2 cellular contexts compared by ENCODE assay signal in the genomic region with DNA sequence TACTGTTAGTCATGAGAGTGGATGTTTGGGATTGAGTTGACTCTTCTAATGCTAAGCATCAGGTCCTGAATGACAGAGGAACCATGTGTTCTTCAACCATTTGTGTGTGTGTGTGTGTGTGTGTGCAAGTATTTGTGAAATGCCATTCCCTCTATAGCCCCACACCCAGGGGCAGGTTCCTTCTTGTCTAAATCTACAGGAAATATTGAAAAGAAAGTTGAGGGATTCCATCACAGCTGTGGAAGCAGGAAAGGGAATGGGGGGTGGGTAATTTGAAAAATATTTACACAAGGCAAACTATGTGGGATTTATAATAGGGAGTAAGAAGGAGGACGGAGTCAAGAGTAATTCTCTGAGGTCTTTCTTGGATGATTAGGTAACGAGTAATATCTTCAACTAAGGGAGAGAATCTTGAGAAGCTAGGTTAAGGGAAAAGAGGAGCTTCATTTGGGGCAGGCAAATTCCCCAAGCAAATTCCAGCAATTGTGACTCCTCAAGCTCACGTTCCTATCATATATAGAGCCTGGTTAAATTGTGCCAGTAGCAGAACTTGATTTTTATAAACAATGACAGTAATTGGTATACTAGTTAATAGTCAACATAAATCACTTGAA.
TF ChIP-seq lines count a peak whose summit lies in the region.

No MANE protein-coding gene starts in this region.

TF ChIP-seq in SK-N-SH treated with all-trans-retinoic acid at 6 μM for 48 hours, 23 proteins besides CTCF, POLR2A, EP300 and RAD21 (continues in another document):
- TF ChIP-seq SNAI2 (CRISPR knock-in tag; IDR thresholded peaks at IDR 0.05) (no peak), TCF4 (CRISPR knock-in tag; IDR thresholded peaks at IDR 0.05; ENCODE audit: borderline replicate concordance) (no peak), ZNF8 (CRISPR knock-in tag; IDR thresholded peaks at IDR 0.05) (no peak), ISL1 (CRISPR knock-in tag; IDR thresholded peaks at IDR 0.05) (no peak), CSDC2 (CRISPR knock-in tag; IDR thresholded peaks at IDR 0.05) (no peak), OSR1 (CRISPR knock-in tag; IDR thresholded peaks at IDR 0.05) (no peak), ZC3H10 (CRISPR knock-in tag; IDR thresholded peaks at IDR 0.05) (no peak), BACH2 (CRISPR knock-in tag; IDR thresholded peaks at IDR 0.05; ENCODE audit: borderline replicate concordance) (no peak), RARB (CRISPR knock-in tag; IDR thresholded peaks at IDR 0.05) (no peak), ZFP30 (CRISPR knock-in tag; IDR thresholded peaks at IDR 0.05) (no peak), GLIS3 (CRISPR knock-in tag; IDR thresholded peaks at IDR 0.05) (no peak), TOX (CRISPR knock-in tag; IDR thresholded peaks at IDR 0.05; ENCODE audit: borderline replicate concordance) (no peak), PPARA (CRISPR knock-in tag; IDR thresholded peaks at IDR 0.05; ENCODE audit: borderline replicate concordance) (no peak)
- TF ChIP-seq, protein P1, sequence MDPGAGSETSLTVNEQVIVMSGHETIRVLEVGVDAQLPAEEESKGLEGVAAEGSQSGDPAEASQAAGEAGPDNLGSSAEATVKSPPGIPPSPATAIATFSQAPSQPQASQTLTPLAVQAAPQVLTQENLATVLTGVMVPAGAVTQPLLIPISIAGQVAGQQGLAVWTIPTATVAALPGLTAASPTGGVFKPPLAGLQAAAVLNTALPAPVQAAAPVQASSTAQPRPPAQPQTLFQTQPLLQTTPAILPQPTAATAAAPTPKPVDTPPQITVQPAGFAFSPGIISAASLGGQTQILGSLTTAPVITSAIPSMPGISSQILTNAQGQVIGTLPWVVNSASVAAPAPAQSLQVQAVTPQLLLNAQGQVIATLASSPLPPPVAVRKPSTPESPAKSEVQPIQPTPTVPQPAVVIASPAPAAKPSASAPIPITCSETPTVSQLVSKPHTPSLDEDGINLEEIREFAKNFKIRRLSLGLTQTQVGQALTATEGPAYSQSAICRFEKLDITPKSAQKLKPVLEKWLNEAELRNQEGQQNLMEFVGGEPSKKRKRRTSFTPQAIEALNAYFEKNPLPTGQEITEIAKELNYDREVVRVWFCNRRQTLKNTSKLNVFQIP (CRISPR knock-in tag; IDR thresholded peaks at IDR 0.05; ENCODE audit: borderline replicate concordance, low read depth): no peak
- TF ChIP-seq, protein P2, sequence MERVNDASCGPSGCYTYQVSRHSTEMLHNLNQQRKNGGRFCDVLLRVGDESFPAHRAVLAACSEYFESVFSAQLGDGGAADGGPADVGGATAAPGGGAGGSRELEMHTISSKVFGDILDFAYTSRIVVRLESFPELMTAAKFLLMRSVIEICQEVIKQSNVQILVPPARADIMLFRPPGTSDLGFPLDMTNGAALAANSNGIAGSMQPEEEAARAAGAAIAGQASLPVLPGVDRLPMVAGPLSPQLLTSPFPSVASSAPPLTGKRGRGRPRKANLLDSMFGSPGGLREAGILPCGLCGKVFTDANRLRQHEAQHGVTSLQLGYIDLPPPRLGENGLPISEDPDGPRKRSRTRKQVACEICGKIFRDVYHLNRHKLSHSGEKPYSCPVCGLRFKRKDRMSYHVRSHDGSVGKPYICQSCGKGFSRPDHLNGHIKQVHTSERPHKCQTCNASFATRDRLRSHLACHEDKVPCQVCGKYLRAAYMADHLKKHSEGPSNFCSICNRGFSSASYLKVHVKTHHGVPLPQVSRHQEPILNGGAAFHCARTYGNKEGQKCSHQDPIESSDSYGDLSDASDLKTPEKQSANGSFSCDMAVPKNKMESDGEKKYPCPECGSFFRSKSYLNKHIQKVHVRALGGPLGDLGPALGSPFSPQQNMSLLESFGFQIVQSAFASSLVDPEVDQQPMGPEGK (CRISPR knock-in tag; IDR thresholded peaks at IDR 0.05; ENCODE audit: borderline replicate concordance): no peak
- TF ChIP-seq, protein P3, sequence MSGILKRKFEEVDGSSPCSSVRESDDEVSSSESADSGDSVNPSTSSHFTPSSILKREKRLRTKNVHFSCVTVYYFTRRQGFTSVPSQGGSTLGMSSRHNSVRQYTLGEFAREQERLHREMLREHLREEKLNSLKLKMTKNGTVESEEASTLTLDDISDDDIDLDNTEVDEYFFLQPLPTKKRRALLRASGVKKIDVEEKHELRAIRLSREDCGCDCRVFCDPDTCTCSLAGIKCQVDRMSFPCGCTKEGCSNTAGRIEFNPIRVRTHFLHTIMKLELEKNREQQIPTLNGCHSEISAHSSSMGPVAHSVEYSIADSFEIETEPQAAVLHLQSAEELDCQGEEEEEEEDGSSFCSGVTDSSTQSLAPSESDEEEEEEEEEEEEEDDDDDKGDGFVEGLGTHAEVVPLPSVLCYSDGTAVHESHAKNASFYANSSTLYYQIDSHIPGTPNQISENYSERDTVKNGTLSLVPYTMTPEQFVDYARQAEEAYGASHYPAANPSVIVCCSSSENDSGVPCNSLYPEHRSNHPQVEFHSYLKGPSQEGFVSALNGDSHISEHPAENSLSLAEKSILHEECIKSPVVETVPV (CRISPR knock-in tag; IDR thresholded peaks at IDR 0.05): no peak
- TF ChIP-seq, protein P4, sequence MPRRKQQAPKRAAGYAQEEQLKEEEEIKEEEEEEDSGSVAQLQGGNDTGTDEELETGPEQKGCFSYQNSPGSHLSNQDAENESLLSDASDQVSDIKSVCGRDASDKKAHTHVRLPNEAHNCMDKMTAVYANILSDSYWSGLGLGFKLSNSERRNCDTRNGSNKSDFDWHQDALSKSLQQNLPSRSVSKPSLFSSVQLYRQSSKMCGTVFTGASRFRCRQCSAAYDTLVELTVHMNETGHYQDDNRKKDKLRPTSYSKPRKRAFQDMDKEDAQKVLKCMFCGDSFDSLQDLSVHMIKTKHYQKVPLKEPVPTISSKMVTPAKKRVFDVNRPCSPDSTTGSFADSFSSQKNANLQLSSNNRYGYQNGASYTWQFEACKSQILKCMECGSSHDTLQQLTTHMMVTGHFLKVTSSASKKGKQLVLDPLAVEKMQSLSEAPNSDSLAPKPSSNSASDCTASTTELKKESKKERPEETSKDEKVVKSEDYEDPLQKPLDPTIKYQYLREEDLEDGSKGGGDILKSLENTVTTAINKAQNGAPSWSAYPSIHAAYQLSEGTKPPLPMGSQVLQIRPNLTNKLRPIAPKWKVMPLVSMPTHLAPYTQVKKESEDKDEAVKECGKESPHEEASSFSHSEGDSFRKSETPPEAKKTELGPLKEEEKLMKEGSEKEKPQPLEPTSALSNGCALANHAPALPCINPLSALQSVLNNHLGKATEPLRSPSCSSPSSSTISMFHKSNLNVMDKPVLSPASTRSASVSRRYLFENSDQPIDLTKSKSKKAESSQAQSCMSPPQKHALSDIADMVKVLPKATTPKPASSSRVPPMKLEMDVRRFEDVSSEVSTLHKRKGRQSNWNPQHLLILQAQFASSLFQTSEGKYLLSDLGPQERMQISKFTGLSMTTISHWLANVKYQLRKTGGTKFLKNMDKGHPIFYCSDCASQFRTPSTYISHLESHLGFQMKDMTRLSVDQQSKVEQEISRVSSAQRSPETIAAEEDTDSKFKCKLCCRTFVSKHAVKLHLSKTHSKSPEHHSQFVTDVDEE (CRISPR knock-in tag; IDR thresholded peaks at IDR 0.05): no peak
- TF ChIP-seq, protein P5, sequence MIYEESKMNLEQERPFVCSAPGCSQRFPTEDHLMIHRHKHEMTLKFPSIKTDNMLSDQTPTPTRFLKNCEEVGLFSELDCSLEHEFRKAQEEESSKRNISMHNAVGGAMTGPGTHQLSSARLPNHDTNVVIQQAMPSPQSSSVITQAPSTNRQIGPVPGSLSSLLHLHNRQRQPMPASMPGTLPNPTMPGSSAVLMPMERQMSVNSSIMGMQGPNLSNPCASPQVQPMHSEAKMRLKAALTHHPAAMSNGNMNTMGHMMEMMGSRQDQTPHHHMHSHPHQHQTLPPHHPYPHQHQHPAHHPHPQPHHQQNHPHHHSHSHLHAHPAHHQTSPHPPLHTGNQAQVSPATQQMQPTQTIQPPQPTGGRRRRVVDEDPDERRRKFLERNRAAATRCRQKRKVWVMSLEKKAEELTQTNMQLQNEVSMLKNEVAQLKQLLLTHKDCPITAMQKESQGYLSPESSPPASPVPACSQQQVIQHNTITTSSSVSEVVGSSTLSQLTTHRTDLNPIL (CRISPR knock-in tag; IDR thresholded peaks at IDR 0.05; ENCODE audit: low read depth): no peak

TF ChIP-seq in SK-N-SH, 30 proteins besides CTCF, POLR2A, EP300 and RAD21:
- TF ChIP-seq EZH2phosphoT487 (IDR thresholded peaks at IDR 0.05; ENCODE audit: borderline replicate concordance, low read depth) (no peak), FOXJ3 (CRISPR knock-in tag; IDR thresholded peaks at IDR 0.05) (no peak), FOSL2 (IDR thresholded peaks at IDR 0.05; ENCODE audit: borderline replicate concordance, low read depth) (no peak), RFX5 (IDR thresholded peaks at IDR 0.05; ENCODE audit: low read length) (no peak), RCOR1 (IDR thresholded peaks at IDR 0.05; ENCODE audit: low read length) (no peak), TAF1 (IDR thresholded peaks at IDR 0.05; ENCODE audit: borderline replicate concordance, low read depth, low read length) (no peak), TCF12 (IDR thresholded peaks at IDR 0.05) (no peak), RXRA (IDR thresholded peaks at IDR 0.05; ENCODE audit: borderline replicate concordance, low read depth) (no peak)
- TF ChIP-seq, protein P6, sequence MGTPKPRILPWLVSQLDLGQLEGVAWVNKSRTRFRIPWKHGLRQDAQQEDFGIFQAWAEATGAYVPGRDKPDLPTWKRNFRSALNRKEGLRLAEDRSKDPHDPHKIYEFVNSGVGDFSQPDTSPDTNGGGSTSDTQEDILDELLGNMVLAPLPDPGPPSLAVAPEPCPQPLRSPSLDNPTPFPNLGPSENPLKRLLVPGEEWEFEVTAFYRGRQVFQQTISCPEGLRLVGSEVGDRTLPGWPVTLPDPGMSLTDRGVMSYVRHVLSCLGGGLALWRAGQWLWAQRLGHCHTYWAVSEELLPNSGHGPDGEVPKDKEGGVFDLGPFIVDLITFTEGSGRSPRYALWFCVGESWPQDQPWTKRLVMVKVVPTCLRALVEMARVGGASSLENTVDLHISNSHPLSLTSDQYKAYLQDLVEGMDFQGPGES (IDR thresholded peaks at IDR 0.05; ENCODE audit: low read depth, low read length): no peak
- TF ChIP-seq, protein P7, sequence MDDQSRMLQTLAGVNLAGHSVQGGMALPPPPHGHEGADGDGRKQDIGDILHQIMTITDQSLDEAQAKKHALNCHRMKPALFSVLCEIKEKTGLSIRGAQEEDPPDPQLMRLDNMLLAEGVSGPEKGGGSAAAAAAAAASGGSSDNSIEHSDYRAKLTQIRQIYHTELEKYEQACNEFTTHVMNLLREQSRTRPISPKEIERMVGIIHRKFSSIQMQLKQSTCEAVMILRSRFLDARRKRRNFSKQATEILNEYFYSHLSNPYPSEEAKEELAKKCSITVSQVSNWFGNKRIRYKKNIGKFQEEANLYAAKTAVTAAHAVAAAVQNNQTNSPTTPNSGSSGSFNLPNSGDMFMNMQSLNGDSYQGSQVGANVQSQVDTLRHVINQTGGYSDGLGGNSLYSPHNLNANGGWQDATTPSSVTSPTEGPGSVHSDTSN (IDR thresholded peaks at IDR 0.05): no peak
- TF ChIP-seq, protein P8, sequence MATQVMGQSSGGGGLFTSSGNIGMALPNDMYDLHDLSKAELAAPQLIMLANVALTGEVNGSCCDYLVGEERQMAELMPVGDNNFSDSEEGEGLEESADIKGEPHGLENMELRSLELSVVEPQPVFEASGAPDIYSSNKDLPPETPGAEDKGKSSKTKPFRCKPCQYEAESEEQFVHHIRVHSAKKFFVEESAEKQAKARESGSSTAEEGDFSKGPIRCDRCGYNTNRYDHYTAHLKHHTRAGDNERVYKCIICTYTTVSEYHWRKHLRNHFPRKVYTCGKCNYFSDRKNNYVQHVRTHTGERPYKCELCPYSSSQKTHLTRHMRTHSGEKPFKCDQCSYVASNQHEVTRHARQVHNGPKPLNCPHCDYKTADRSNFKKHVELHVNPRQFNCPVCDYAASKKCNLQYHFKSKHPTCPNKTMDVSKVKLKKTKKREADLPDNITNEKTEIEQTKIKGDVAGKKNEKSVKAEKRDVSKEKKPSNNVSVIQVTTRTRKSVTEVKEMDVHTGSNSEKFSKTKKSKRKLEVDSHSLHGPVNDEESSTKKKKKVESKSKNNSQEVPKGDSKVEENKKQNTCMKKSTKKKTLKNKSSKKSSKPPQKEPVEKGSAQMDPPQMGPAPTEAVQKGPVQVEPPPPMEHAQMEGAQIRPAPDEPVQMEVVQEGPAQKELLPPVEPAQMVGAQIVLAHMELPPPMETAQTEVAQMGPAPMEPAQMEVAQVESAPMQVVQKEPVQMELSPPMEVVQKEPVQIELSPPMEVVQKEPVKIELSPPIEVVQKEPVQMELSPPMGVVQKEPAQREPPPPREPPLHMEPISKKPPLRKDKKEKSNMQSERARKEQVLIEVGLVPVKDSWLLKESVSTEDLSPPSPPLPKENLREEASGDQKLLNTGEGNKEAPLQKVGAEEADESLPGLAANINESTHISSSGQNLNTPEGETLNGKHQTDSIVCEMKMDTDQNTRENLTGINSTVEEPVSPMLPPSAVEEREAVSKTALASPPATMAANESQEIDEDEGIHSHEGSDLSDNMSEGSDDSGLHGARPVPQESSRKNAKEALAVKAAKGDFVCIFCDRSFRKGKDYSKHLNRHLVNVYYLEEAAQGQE (IDR thresholded peaks at IDR 0.05; ENCODE audit: low read depth, low read length): no peak
- TF ChIP-seq, protein P9, sequence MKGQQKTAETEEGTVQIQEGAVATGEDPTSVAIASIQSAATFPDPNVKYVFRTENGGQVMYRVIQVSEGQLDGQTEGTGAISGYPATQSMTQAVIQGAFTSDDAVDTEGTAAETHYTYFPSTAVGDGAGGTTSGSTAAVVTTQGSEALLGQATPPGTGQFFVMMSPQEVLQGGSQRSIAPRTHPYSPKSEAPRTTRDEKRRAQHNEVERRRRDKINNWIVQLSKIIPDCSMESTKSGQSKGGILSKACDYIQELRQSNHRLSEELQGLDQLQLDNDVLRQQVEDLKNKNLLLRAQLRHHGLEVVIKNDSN (IDR thresholded peaks at IDR 0.05; ENCODE audit: borderline replicate concordance, low read depth): no peak
